ENCODE assay signal across 10 cellular contexts in genomic region chr2:54459037-54459441, GRCh38. TPM values are rescaled to one million over a fixed set of nuclear protein-coding genes. Genes with fewer than 3 reads are reported as not detected.
DNase-seq lines count a peak whose midpoint lies in the region; ATAC-seq and TF ChIP-seq lines count a peak whose summit lies in the region.
"Had no signal": no experiment of that assay in that cellular context is flagged by ENCODE, and none has a peak within 500 bp of the region (broad histone marks: within the 10 kb centered on the region; RNA-seq: fewer than 3 reads in every experiment).

No MANE protein-coding gene starts in this region.

- H3K9ac ChIP-seq in OCI-LY1 (ENCODE audit: low read length) = no peak overlapping the region
- H3K9ac ChIP-seq in skeletal muscle tissue (ENCODE audit: low read depth in 1 of 3, low read length in 3 of 3) = peak overlapping the region in 2 of 3 donors; percentile 54 to 82

- peak; percentile 65 for DNase-seq in GM03348 (ENCODE audit: low spot score)
- peak; percentile 76 for DNase-seq in fibroblast of gingiva (ENCODE audit: low read depth)
- no peak for DNase-seq in activated T-cell treated with anti-CD3 and anti-CD28 coated beads, Interleukin-2, amount 50 U/mL, for 1 hour
- DNase-seq in NCI-H345 (lab: John Stamatoyannopoulos, UW) = no peak
- DNase-seq: NCI-H2171 treated with DMSO at 0.1 percent for 48 hours had no signal

- H3K36me3 ChIP-seq in OCI-LY1 (ENCODE audit: insufficient read depth, low read length) (no peaks in the 10 kb centered on the region), skeletal muscle tissue (ENCODE audit: control insufficient read depth in 3 of 3, insufficient read depth in 3 of 3, low read length in 3 of 3) (no peaks in the 10 kb centered on the region)

- peak overlapping the region; percentile 85; the same call in 1 of the 2 replicates for H3K4me2 ChIP-seq in OCI-LY1 (ENCODE audit: low read length)

- no peak for TF ChIP-seq CTCF in OCI-LY1 (IDR thresholded peaks at IDR 0.05; ENCODE audit: low read length)

- no peak overlapping the region for H3K4me3 ChIP-seq in OCI-LY1 (ENCODE audit: low read depth, low read length, poor library complexity, severe bottlenecking)
- H3K4me3 ChIP-seq in skeletal muscle tissue (ENCODE audit: low read length in 3 of 3) = peak overlapping the region; percentile 82 to 85 (median 85)
- H3K4me3 ChIP-seq: GM12878 had no signal

- no peaks in the 10 kb centered on the region for H3K9me2 ChIP-seq in OCI-LY1 (ENCODE audit: low read depth, low read length)

- no peaks in the 10 kb centered on the region for H3K79me2 ChIP-seq in OCI-LY1 (ENCODE audit: insufficient read depth, low read length)

- no peak overlapping the region for H3K27ac ChIP-seq in OCI-LY1 (ENCODE audit: low read depth, low read length, poor library complexity, severe bottlenecking)
- H3K27ac ChIP-seq in skeletal muscle tissue (ENCODE audit: low read depth, low read length) = peak overlapping the region; percentile 0

- peaks cover 39% of the 10 kb centered on the region for H3K4me1 ChIP-seq in OCI-LY1 (ENCODE audit: insufficient read depth, low read length, severe bottlenecking)
- H3K4me1 ChIP-seq in skeletal muscle tissue (ENCODE audit: control insufficient read depth in 3 of 3, insufficient read depth in 3 of 3, low read length in 3 of 3) = peaks cover 32 to 35% (median 33%) of the 10 kb centered on the region in 3 donors

- H3K9me3 ChIP-seq in OCI-LY1 (ENCODE audit: low read length) (no peaks in the 10 kb centered on the region), skeletal muscle tissue (ENCODE audit: control insufficient read depth in 3 of 3, low read length in 3 of 3) (no peaks in the 10 kb centered on the region)

- no peak overlapping the region for H2AFZ ChIP-seq in OCI-LY1 (ENCODE audit: low read length)

- no peaks in the 10 kb centered on the region for H4K20me1 ChIP-seq in OCI-LY1 (ENCODE audit: insufficient read depth, low read length)

- no peak for ATAC-seq in GM19351 (IDR thresholded peaks at IDR 0.05; ENCODE audit: unreplicated experiment)
- no peak for ATAC-seq in GM21576 (IDR thresholded peaks at IDR 0.05; ENCODE audit: unreplicated experiment)
- ATAC-seq: GM12878 had no signal

- H3K27me3 ChIP-seq in OCI-LY1 (ENCODE audit: insufficient read depth, low read length) (no peaks in the 10 kb centered on the region; the same call in 1 of the 2 replicates), skeletal muscle tissue (ENCODE audit: control insufficient read depth in 3 of 3, insufficient read depth in 3 of 3, low read length in 3 of 3) (no peaks in the 10 kb centered on the region)

- H3F3A ChIP-seq in OCI-LY1 (ENCODE audit: insufficient read depth, low read length) = no peaks in the 10 kb centered on the region

RNA-seq across cellular contexts. Expression of gene SPTBN1, which starts 2.9 kb away (rescaled TPM):
- total RNA-seq in skeletal muscle tissue = 251 TPM

Comparison
In these comparisons a context has a peak if more than half of its experiments do, and no peak if none do; other contexts are left out.
1. DNase-seq: peak in GM03348 (single experiment) and fibroblast of gingiva (single experiment); none in activated T-cell treated with anti-CD3 and anti-CD28 coated beads, Interleukin-2, amount 50 U/mL, for 1 hour (single experiment) and NCI-H345 (single experiment).